Comparison of ENCODE assay signal across 8 cellular contexts in the genomic region with DNA sequence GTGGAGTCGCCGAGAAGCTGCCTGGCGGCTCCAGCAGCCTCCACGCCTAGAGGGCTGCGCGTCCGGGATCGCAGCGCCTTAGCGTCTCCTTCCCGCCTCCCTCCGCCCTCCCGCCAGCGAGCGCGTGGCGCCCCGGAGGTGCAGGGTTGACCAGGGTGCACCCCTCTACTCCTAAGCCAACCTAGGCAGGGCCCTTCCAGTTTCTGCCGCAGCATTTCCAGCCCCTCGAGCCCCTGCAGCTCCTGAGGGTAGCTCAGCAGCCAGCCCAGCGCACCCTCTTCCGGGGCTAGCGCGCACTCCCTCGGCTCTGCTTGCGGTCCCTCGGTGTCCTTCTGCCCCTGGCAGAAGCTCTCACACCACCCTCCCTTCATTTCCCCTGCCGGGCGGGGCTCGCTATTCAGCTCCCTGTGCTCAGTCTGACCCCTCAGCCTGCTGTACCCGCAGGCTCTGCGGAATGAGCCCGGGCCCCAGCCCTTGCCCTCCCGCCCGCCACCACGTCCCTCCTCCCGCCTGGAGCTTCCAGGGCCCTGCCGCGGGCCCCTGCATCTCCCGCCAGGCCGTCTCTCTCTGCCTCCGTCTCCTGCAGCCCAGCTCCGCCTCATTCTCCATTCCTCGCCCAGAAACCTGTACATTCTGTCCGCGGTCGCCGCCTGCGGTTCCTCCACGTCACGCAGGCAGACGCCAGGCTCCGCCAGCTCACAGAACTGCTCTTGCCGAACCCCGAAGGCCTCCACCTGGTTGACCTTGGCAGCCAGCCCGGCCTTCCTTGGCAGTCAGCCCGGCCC.
DNase-seq lines count a peak whose midpoint lies in the region; ATAC-seq, FAIRE-seq and TF ChIP-seq lines count a peak whose summit lies in the region.

No MANE protein-coding gene starts in this region.

- peak overlapping the region; percentile 28 for H3K9ac ChIP-seq in iPS-18a (ENCODE audit: low read length)

- H3K36me3 ChIP-seq in bronchial epithelial cell (ENCODE audit: control insufficient read depth, insufficient read depth, low read length), result no peaks in the 10 kb centered on the region
- H3K36me3 ChIP-seq in iPS-18a (ENCODE audit: control insufficient read depth, low read depth, low read length), result no peaks in the 10 kb centered on the region

- DNase-seq in COR-L47 (lab: John Stamatoyannopoulos, UW) (peak; percentile 62), bronchial epithelial cell (ENCODE audit: low read depth) (peak; percentile 83), retina (peak; percentile 93), GM19239 (ENCODE audit: insufficient read length, low spot score) (no peak)
- DNase-seq in Jurkat, Clone E6-1 (ENCODE audit: low read depth, low spot score), result peak; percentile 19

- H3K4me3 ChIP-seq in Jurkat, Clone E6-1 (ENCODE audit: low read length), result peak overlapping the region; percentile 51
- H3K4me3 ChIP-seq in bronchial epithelial cell (ENCODE audit: low read depth, low read length) (peak overlapping the region; percentile 52), iPS-18a (ENCODE audit: low read length) (peak overlapping the region; percentile 80)

- TF ChIP-seq CTCF in bronchial epithelial cell (IDR thresholded peaks at IDR 0.05; ENCODE audit: insufficient read depth, low read length, severe bottlenecking), result peak; percentile 19

- no peak for FAIRE-seq in bronchial epithelial cell (lab: Jason Lieb, UNC)
- no peak for FAIRE-seq in GM19239 (lab: Jason Lieb, UNC)

- H3K27me3 ChIP-seq in bronchial epithelial cell (ENCODE audit: control insufficient read depth, insufficient read depth, low read length) (no peaks in the 10 kb centered on the region), iPS-18a (ENCODE audit: control insufficient read depth, insufficient read depth, low read length) (peaks cover 29% of the 10 kb centered on the region)

- H3K4me1 ChIP-seq in iPS-18a (ENCODE audit: control insufficient read depth, low read depth, low read length), result peaks cover 13% of the 10 kb centered on the region

- no peaks in the 10 kb centered on the region for H3K9me3 ChIP-seq in iPS-18a (ENCODE audit: control insufficient read depth, low read depth, low read length)

- ATAC-seq in SK-N-SH treated with all-trans-retinoic acid at 6 μM for 48 hours (peak; percentile 95), GM19351 (IDR thresholded peaks at IDR 0.05; ENCODE audit: unreplicated experiment) (no peak)

- no peak overlapping the region for H3K27ac ChIP-seq in iPS-18a (ENCODE audit: low read length)

TF ChIP-seq in SK-N-SH treated with all-trans-retinoic acid at 6 μM for 48 hours, 23 proteins besides CTCF, POLR2A, EP300 and RAD21:
- no peak for TF ChIP-seq TOX (CRISPR knock-in tag; IDR thresholded peaks at IDR 0.05; ENCODE audit: borderline replicate concordance)
- no peak for TF ChIP-seq ZNF8 (CRISPR knock-in tag; IDR thresholded peaks at IDR 0.05)
- TF ChIP-seq OSR1 (CRISPR knock-in tag; IDR thresholded peaks at IDR 0.05), result no peak
- no peak for TF ChIP-seq ISL1 (CRISPR knock-in tag; IDR thresholded peaks at IDR 0.05)
- no peak for TF ChIP-seq ZFP3 (CRISPR knock-in tag; IDR thresholded peaks at IDR 0.05)
- no peak for TF ChIP-seq RARB (CRISPR knock-in tag; IDR thresholded peaks at IDR 0.05)
- TF ChIP-seq CSDC2 (CRISPR knock-in tag; IDR thresholded peaks at IDR 0.05), result no peak
- no peak for TF ChIP-seq GLIS3 (CRISPR knock-in tag; IDR thresholded peaks at IDR 0.05)
- TF ChIP-seq, protein P1, sequence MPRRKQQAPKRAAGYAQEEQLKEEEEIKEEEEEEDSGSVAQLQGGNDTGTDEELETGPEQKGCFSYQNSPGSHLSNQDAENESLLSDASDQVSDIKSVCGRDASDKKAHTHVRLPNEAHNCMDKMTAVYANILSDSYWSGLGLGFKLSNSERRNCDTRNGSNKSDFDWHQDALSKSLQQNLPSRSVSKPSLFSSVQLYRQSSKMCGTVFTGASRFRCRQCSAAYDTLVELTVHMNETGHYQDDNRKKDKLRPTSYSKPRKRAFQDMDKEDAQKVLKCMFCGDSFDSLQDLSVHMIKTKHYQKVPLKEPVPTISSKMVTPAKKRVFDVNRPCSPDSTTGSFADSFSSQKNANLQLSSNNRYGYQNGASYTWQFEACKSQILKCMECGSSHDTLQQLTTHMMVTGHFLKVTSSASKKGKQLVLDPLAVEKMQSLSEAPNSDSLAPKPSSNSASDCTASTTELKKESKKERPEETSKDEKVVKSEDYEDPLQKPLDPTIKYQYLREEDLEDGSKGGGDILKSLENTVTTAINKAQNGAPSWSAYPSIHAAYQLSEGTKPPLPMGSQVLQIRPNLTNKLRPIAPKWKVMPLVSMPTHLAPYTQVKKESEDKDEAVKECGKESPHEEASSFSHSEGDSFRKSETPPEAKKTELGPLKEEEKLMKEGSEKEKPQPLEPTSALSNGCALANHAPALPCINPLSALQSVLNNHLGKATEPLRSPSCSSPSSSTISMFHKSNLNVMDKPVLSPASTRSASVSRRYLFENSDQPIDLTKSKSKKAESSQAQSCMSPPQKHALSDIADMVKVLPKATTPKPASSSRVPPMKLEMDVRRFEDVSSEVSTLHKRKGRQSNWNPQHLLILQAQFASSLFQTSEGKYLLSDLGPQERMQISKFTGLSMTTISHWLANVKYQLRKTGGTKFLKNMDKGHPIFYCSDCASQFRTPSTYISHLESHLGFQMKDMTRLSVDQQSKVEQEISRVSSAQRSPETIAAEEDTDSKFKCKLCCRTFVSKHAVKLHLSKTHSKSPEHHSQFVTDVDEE (CRISPR knock-in tag; IDR thresholded peaks at IDR 0.05), result no peak
- TF ChIP-seq, protein P2, sequence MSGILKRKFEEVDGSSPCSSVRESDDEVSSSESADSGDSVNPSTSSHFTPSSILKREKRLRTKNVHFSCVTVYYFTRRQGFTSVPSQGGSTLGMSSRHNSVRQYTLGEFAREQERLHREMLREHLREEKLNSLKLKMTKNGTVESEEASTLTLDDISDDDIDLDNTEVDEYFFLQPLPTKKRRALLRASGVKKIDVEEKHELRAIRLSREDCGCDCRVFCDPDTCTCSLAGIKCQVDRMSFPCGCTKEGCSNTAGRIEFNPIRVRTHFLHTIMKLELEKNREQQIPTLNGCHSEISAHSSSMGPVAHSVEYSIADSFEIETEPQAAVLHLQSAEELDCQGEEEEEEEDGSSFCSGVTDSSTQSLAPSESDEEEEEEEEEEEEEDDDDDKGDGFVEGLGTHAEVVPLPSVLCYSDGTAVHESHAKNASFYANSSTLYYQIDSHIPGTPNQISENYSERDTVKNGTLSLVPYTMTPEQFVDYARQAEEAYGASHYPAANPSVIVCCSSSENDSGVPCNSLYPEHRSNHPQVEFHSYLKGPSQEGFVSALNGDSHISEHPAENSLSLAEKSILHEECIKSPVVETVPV (CRISPR knock-in tag; IDR thresholded peaks at IDR 0.05), result no peak
- TF ChIP-seq ARNTL (CRISPR knock-in tag; IDR thresholded peaks at IDR 0.05; ENCODE audit: borderline replicate concordance, low read depth), result no peak
